ENCODE assay signal across 19 cellular contexts in the genomic region with DNA sequence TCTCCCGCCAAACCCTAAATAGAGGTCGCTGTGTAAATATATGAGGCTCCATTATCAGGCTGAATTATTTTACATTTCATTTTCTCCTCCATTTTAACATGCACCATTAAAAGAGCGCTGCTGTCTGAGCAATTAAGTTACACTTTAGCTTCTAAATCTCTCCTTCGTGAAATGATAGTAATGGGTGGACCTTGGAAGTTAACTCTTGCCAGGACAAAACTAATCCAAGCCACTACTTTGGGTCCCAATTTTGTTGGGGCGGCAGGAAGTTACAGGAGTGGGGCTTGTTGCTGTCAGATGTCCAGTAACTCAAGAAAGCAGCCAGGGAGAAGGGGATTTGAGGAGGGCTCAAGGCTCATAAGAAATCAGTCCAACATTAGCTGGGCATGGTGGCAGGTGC.
DNase-seq lines count a peak whose midpoint lies in the region; TF ChIP-seq lines count a peak whose summit lies in the region.
"Had no signal": no experiment of that assay in that cellular context is flagged by ENCODE, and none has a peak within 500 bp of the region (broad histone marks: within the 10 kb centered on the region; RNA-seq: fewer than 3 reads in every experiment).

No MANE protein-coding gene starts in this region.

- no peaks in the 10 kb centered on the region for H3K36me3 ChIP-seq in neural cell (ENCODE audit: insufficient read depth, low read length)

- no peaks in the 10 kb centered on the region for H3K9me3 ChIP-seq in neural cell (ENCODE audit: low read length)
- H3K9me3 ChIP-seq: A549, Caco-2 had no signal

- peak; percentile 19 for DNase-seq in NCI-H1092 treated with DMSO at 0.1 percent for 48 hours (lab: John Stamatoyannopoulos, UW)
- no peak for DNase-seq in NCI-H1092 (lab: John Stamatoyannopoulos, UW)
- DNase-seq in RWPE1 (ENCODE audit: low spot score): no peak
- peak; percentile 13 for DNase-seq in epithelial cell of esophagus (ENCODE audit: low read depth)
- DNase-seq in inferior parietal cortex (ENCODE audit: extremely low spot score): no peak
- no peak for DNase-seq in posterior cingulate gyrus
- DNase-seq: AML-193; Caco-2; CD4-positive, alpha-beta T cell; DMS153; DMS79; GDM1; GM23248; H7; HFFc6 had no signal

- H2AFZ ChIP-seq in neural cell (ENCODE audit: low read depth, low read length): no peak overlapping the region
- H2AFZ ChIP-seq: GM23248 had no signal

- no peak for TF ChIP-seq RAD21 in neural cell (conservative IDR thresholded peaks at IDR 0.05)

- CTCF ChIA-PET in RWPE1 (lab: Yijun Ruan, JAX): interaction anchor here (0.6 to 0.7 kb wide), 2 partner anchors 691 to 1218 kb away, joined by 3 to 4 read pairs; no protein-coding TSS in a partner anchor

- no peaks in the 10 kb centered on the region for H3F3A ChIP-seq in neural cell (ENCODE audit: insufficient read depth, low read length, poor library complexity, severe bottlenecking)

- intact Hi-C loops in posterior cingulate gyrus (cut with DNase I): no loop called here

- H3K9ac ChIP-seq in neural cell (ENCODE audit: low read length): no peak overlapping the region
- H3K9ac ChIP-seq: GM23248 had no signal

- H3K27ac ChIP-seq in RWPE1 (peak overlapping the region; percentile 63), neural cell (ENCODE audit: low read length) (no peak overlapping the region)
- H3K27ac ChIP-seq: 22Rv1, A549, C4-2B, GM23248 had no signal

- no peaks in the 10 kb centered on the region for H3K27me3 ChIP-seq in neural cell (ENCODE audit: insufficient read depth, low read depth, low read length)

- TF ChIP-seq EP300 in neural cell (conservative IDR thresholded peaks at IDR 0.05; ENCODE audit: poor library complexity, severe bottlenecking): no peak

- no peaks in the 10 kb centered on the region for H3K79me2 ChIP-seq in neural cell (replicated peaks; ENCODE audit: insufficient read depth, low read length)

- H3K4me3 ChIP-seq in epithelial cell of esophagus (ENCODE audit: low read length): no peak overlapping the region
- peak overlapping the region; percentile 2 for H3K4me3 ChIP-seq in neural cell (ENCODE audit: low read length)
- H3K4me3 ChIP-seq: A549, GM23248 had no signal

- H4K20me1 ChIP-seq in neural cell (ENCODE audit: insufficient read depth): no peaks in the 10 kb centered on the region

- H3K4me2 ChIP-seq in neural cell (ENCODE audit: low read length): no peak overlapping the region
- H3K4me2 ChIP-seq: A549 had no signal

- no peaks in the 10 kb centered on the region for H3K9me2 ChIP-seq in neural cell (ENCODE audit: insufficient read depth, low read length)

- TF ChIP-seq CTCF in RWPE1 (conservative IDR thresholded peaks at IDR 0.05; ENCODE audit: low read depth) (no peak), epithelial cell of esophagus (IDR thresholded peaks at IDR 0.05; ENCODE audit: insufficient read depth, low read depth, low read length, missing control alignments) (no peak), neural cell (IDR thresholded peaks at IDR 0.05; ENCODE audit: poor library complexity, severe bottlenecking) (no peak)

- POLR2A ChIA-PET in RWPE1 (lab: Yijun Ruan, JAX; ENCODE audit: low non-redundant PET): no interaction called here

TF ChIP-seq in neural cell, 6 proteins besides CTCF, POLR2A, EP300 and RAD21:
- TF ChIP-seq, protein P1, sequence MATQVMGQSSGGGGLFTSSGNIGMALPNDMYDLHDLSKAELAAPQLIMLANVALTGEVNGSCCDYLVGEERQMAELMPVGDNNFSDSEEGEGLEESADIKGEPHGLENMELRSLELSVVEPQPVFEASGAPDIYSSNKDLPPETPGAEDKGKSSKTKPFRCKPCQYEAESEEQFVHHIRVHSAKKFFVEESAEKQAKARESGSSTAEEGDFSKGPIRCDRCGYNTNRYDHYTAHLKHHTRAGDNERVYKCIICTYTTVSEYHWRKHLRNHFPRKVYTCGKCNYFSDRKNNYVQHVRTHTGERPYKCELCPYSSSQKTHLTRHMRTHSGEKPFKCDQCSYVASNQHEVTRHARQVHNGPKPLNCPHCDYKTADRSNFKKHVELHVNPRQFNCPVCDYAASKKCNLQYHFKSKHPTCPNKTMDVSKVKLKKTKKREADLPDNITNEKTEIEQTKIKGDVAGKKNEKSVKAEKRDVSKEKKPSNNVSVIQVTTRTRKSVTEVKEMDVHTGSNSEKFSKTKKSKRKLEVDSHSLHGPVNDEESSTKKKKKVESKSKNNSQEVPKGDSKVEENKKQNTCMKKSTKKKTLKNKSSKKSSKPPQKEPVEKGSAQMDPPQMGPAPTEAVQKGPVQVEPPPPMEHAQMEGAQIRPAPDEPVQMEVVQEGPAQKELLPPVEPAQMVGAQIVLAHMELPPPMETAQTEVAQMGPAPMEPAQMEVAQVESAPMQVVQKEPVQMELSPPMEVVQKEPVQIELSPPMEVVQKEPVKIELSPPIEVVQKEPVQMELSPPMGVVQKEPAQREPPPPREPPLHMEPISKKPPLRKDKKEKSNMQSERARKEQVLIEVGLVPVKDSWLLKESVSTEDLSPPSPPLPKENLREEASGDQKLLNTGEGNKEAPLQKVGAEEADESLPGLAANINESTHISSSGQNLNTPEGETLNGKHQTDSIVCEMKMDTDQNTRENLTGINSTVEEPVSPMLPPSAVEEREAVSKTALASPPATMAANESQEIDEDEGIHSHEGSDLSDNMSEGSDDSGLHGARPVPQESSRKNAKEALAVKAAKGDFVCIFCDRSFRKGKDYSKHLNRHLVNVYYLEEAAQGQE (IDR thresholded peaks at IDR 0.05; ENCODE audit: borderline replicate concordance): no peak
- TF ChIP-seq TAF1 (IDR thresholded peaks at IDR 0.05; ENCODE audit: low read depth): no peak
- no peak for TF ChIP-seq MXI1 (conservative IDR thresholded peaks at IDR 0.05; ENCODE audit: poor library complexity, severe bottlenecking)
- TF ChIP-seq SMC3 (conservative IDR thresholded peaks at IDR 0.05; ENCODE audit: poor library complexity): no peak
- no peak for TF ChIP-seq POLR2AphosphoS5 (IDR thresholded peaks at IDR 0.05)
- TF ChIP-seq EZH2 (IDR thresholded peaks at IDR 0.05; ENCODE audit: borderline replicate concordance, insufficient read depth, low read length, poor library complexity, severe bottlenecking): no peak

Comparison
In these comparisons a context has a peak if more than half of its experiments do, and no peak if none do; other contexts are left out.
1. DNase-seq: peak in NCI-H1092 treated with DMSO at 0.1 percent for 48 hours (single experiment) and epithelial cell of esophagus (single experiment); none in NCI-H1092 (single experiment), RWPE1 (single experiment), inferior parietal cortex (single experiment) and posterior cingulate gyrus (0 of 10).